1 cellular context compared by ENCODE assay signal in the genomic region with DNA sequence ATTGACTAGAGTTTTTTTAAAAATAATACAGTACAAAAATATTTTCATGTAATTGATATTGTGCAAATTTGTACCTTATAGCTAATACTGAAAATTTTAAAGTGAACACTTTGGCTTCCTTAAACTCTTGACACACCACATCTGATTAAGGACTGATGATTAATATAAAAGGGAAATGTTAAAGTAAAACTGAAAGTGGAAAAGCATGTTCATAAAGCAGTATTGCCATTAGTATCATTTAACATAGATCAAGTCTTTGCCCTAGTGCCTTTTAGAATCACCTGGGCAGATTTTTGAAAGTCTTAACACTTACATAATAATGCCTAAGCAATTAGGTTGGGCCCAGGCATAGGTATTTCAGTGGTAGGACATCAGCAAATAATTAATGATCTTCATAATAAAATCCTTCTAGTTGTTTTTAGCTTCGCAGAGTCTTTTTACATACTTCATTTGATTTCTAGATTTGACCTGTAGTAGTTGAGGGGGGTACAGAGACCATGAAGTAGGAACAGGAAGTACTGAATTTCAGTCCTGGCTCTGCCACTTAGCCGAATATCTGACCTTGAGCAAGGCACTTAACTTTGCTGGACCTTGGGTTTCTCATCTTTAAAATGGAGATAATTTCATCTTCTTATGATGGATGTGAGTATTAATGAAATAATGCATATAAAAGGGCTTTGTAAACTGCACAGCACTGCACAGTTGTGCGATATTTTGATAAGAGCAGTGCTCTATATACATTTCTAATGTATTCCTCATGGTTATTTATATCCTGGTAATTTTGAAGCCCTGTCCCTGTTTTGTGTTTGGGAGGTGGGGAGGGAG.
TF ChIP-seq lines count a peak whose summit lies in the region.

No MANE protein-coding gene starts in this region.

TF ChIP-seq in K562, 482 proteins besides CTCF, POLR2A, EP300 and RAD21:
- TF ChIP-seq, protein P1, sequence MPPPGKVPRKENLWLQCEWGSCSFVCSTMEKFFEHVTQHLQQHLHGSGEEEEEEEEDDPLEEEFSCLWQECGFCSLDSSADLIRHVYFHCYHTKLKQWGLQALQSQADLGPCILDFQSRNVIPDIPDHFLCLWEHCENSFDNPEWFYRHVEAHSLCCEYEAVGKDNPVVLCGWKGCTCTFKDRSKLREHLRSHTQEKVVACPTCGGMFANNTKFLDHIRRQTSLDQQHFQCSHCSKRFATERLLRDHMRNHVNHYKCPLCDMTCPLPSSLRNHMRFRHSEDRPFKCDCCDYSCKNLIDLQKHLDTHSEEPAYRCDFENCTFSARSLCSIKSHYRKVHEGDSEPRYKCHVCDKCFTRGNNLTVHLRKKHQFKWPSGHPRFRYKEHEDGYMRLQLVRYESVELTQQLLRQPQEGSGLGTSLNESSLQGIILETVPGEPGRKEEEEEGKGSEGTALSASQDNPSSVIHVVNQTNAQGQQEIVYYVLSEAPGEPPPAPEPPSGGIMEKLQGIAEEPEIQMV (tag; conservative IDR thresholded peaks at IDR 0.05; ENCODE audit: low read depth), result no peak
- TF ChIP-seq HEY1 (CRISPR knock-in tag; IDR thresholded peaks at IDR 0.05; ENCODE audit: borderline replicate concordance), result no peak
- TF ChIP-seq MBD2 (IDR thresholded peaks at IDR 0.05; ENCODE audit: borderline replicate concordance, low read depth), result no peak
- no peak for TF ChIP-seq KDM4B (IDR thresholded peaks at IDR 0.05; ENCODE audit: borderline replicate concordance in 2 of 2, low read depth in 1 of 2)
- no peak for TF ChIP-seq GABPB1 (CRISPR knock-in tag; IDR thresholded peaks at IDR 0.05)
- TF ChIP-seq, protein P2, sequence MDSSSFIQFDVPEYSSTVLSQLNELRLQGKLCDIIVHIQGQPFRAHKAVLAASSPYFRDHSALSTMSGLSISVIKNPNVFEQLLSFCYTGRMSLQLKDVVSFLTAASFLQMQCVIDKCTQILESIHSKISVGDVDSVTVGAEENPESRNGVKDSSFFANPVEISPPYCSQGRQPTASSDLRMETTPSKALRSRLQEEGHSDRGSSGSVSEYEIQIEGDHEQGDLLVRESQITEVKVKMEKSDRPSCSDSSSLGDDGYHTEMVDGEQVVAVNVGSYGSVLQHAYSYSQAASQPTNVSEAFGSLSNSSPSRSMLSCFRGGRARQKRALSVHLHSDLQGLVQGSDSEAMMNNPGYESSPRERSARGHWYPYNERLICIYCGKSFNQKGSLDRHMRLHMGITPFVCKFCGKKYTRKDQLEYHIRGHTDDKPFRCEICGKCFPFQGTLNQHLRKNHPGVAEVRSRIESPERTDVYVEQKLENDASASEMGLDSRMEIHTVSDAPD (CRISPR knock-in tag; IDR thresholded peaks at IDR 0.05), result no peak
- TF ChIP-seq ZNF121 (CRISPR knock-in tag; conservative IDR thresholded peaks at IDR 0.05), result no peak
- no peak for TF ChIP-seq ZNF174 (CRISPR knock-in tag; IDR thresholded peaks at IDR 0.05)
- TF ChIP-seq ZNF146 (CRISPR knock-in tag; IDR thresholded peaks at IDR 0.05; ENCODE audit: unreplicated experiment), result no peak
- TF ChIP-seq STAG1 (CRISPR knock-in tag; IDR thresholded peaks at IDR 0.05; ENCODE audit: borderline replicate concordance), result no peak
- TF ChIP-seq ZNF217 (CRISPR knock-in tag; IDR thresholded peaks at IDR 0.05), result no peak
- no peak for TF ChIP-seq C11orf30 (IDR thresholded peaks at IDR 0.05; ENCODE audit: low read depth)
- no peak for TF ChIP-seq PTRF (tag; IDR thresholded peaks at IDR 0.05)
- TF ChIP-seq SMAD1 (IDR thresholded peaks at IDR 0.05; ENCODE audit: low read depth, low read length, partially characterized antibody), result no peak
- TF ChIP-seq RUNX1 (IDR thresholded peaks at IDR 0.05; ENCODE audit: low read depth), result no peak
TF ChIP-seq in K562: peak in this region for 0.
